21 cellular contexts compared by ENCODE assay signal in the genomic region with DNA sequence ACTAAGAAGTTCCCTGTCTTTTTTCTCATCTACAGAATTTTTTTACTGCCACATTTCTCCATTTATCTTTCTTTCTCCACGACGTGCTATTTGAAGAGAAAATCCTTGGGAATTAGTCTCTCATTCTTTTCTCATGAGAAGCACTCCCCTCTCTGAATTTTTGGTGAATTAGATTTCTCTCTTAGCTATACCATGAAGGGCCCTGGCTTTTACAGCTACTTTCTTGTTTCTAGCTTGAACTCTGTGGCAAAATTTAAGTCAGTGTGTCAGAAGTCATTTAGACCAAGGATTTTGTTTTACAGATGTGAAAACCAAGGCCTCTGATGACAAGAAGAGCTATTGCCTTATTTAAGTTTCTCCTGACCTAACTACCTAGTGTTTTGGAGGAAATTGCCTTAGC.
"Had no signal": no experiment of that assay in that cellular context is flagged by ENCODE, and none has a peak within 500 bp of the region (broad histone marks: within the 10 kb centered on the region; RNA-seq: fewer than 3 reads in every experiment).

No MANE protein-coding gene starts in this region.

- H3K4me1 ChIP-seq: breast epithelium, lower lobe of right lung had no signal

- H3K4me3 ChIP-seq: adrenal gland, breast epithelium, hepatocyte, lower lobe of right lung had no signal

- H3K27ac ChIP-seq: adrenal gland, breast epithelium, epithelial cell of prostate, hepatocyte, lower lobe of right lung had no signal

- H3K4me2 ChIP-seq: hepatocyte had no signal

- H3K9me3 ChIP-seq: adrenal gland, breast epithelium, lower lobe of right lung had no signal

- H3K4me3 Mint-ChIP-seq: activated CD8-positive, alpha-beta T cell treated with anti-CD3 and anti-CD28 coated beads for 36 hours; activated T-helper 1 cell treated with anti-CD3 and anti-CD28 coated beads, Interleukin-12 subunit alpha, Interleukin-12 subunit beta, Interleukin-2, Interleukin-4 antibody, amounts not matched to agents 30 ng/mL and 10 ng/mL and 1 ng/mL, durations not matched to agents 14 hours and 24 hours and 36 hours; immature natural killer cell; naive thymus-derived CD4-positive, alpha-beta T cell; T-helper 17 cell had no signal

- H3K36me3 ChIP-seq: adrenal gland, breast epithelium, lower lobe of right lung had no signal

- H3K27me3 Mint-ChIP-seq: activated CD8-positive, alpha-beta T cell treated with anti-CD3 and anti-CD28 coated beads for 36 hours; progenitor cell of endocrine pancreas; T-helper 17 cell had no signal

- DNase-seq: activated CD4-positive, alpha-beta T cell treated with anti-CD3 and anti-CD28 coated beads for 48 hours; activated CD8-positive, alpha-beta T cell treated with anti-CD3 and anti-CD28 coated beads for 36 hours; activated gamma-delta T cell treated with Interleukin-2 at 50 U/mL for 16 hours; adrenal gland; cortex of kidney; foreskin melanocyte; immature natural killer cell; lower lobe of right lung; naive thymus-derived CD4-positive, alpha-beta T cell; retina; stimulated activated CD4-positive, alpha-beta T cell treated with anti-CD3 and anti-CD28 coated beads, Interleukin-4, amount 100 ng/mL, for 24 hours; stimulated activated naive CD4-positive, alpha-beta T cell treated with Interleukin-2 at 50 U/mL for 16 hours; SW 1271; T-helper 17 cell had no signal

- H3K79me2 ChIP-seq: hepatocyte had no signal

- H3K27ac Mint-ChIP-seq: activated CD8-positive, alpha-beta T cell treated with anti-CD3 and anti-CD28 coated beads for 36 hours; activated naive CD4-positive, alpha-beta T cell treated with anti-CD3 and anti-CD28 coated beads, Interleukin-2, amount 50 U/mL, for 72 hours; activated T-helper 1 cell treated with anti-CD3 and anti-CD28 coated beads, Interleukin-12 subunit alpha, Interleukin-12 subunit beta, Interleukin-2, Interleukin-4 antibody, amounts not matched to agents 30 ng/mL and 10 ng/mL and 1 ng/mL, durations not matched to agents 14 hours and 24 hours and 36 hours; immature natural killer cell; naive thymus-derived CD4-positive, alpha-beta T cell; progenitor cell of endocrine pancreas; T-helper 17 cell had no signal

- ATAC-seq: activated CD8-positive, alpha-beta T cell treated with anti-CD3 and anti-CD28 coated beads for 36 hours; activated naive CD4-positive, alpha-beta T cell treated with anti-CD3 and anti-CD28 coated beads, Interleukin-2, amount 50 U/mL, for 72 hours; left lobe of liver; lower lobe of right lung; naive thymus-derived CD4-positive, alpha-beta T cell; T-helper 17 cell had no signal

- H3K27me3 ChIP-seq: adrenal gland, breast epithelium, hepatocyte had no signal

- H3K9me3 Mint-ChIP-seq: activated T-helper 1 cell treated with anti-CD3 and anti-CD28 coated beads, Interleukin-12 subunit alpha, Interleukin-12 subunit beta, Interleukin-2, Interleukin-4 antibody, amounts not matched to agents 30 ng/mL and 10 ng/mL and 1 ng/mL, durations not matched to agents 14 hours and 24 hours and 36 hours; immature natural killer cell had no signal

- H2AFZ ChIP-seq: hepatocyte had no signal
